Comparison of ENCODE assay signal across 21 cellular contexts in genomic region chr13:99559560-99559959, GRCh38.
"Had no signal": no experiment of that assay in that cellular context is flagged by ENCODE, and none has a peak within 500 bp of the region (broad histone marks: within the 10 kb centered on the region; RNA-seq: fewer than 3 reads in every experiment).

No MANE protein-coding gene starts in this region.

- H3K4me1 Mint-ChIP-seq: nephron progenitor cell had no signal

- H3K27me3 Mint-ChIP-seq: dendritic cell treated with granulocyte-macrophage colony-stimulating factor and Interleukin-4, amounts not matched to agents 40 ng/mL and 50 ng/mL, for 4 days; stimulated activated naive CD8-positive, alpha-beta T cell treated with anti-CD3 and anti-CD28 coated beads, Interleukin-15, amount 100 ng/mL, for 72 hours had no signal

- ATAC-seq: activated T-cell treated with anti-CD3 and anti-CD28 coated beads, Interleukin-2, amount 50 U/mL, for 4 hours; pancreas; psoas muscle; right cardiac atrium; stimulated activated naive CD8-positive, alpha-beta T cell treated with anti-CD3 and anti-CD28 coated beads, Interleukin-15, amount 100 ng/mL, for 72 hours had no signal

- H3K27ac ChIP-seq: cardiac muscle cell, left ventricle myocardium inferior, pancreas, psoas muscle, suprapubic skin, tibial nerve had no signal

- H3K4me3 Mint-ChIP-seq: activated naive CD4-positive, alpha-beta T cell treated with anti-CD3 and anti-CD28 coated beads for 36 hours; activated T-cell treated with anti-CD3 and anti-CD28 coated beads, Interleukin-2, amount 50 U/mL, for 4 hours; dendritic cell treated with granulocyte-macrophage colony-stimulating factor and Interleukin-4, amounts not matched to agents 40 ng/mL and 50 ng/mL, for 4 days; immature natural killer cell; nephron progenitor cell; stimulated activated naive CD8-positive, alpha-beta T cell treated with anti-CD3 and anti-CD28 coated beads, Interleukin-15, amount 100 ng/mL, for 72 hours had no signal

- DNase-seq: activated CD8-positive, alpha-beta memory T cell treated with anti-CD3 and anti-CD28 coated beads, Interleukin-2, amount 50 U/mL, for 4 hours; activated effector memory CD4-positive, alpha-beta T cell treated with Interleukin-2 at 50 U/mL for 16 hours; activated naive CD4-positive, alpha-beta T cell treated with anti-CD3 and anti-CD28 coated beads for 36 hours; activated T-cell treated with anti-CD3 and anti-CD28 coated beads, Interleukin-2, amount 50 U/mL, for 4 hours; effector CD8-positive, alpha-beta T cell; erythroblast; foreskin melanocyte; immature natural killer cell; kidney glomerular epithelial cell; left ventricle myocardium inferior; nephron progenitor cell; pancreas; psoas muscle; right cardiac atrium; stimulated activated CD4-positive, alpha-beta T cell treated with anti-CD3 and anti-CD28 coated beads, Interleukin-1b, Interleukin-23, amount 100 ng/mL, for 48 hours; stimulated activated naive CD8-positive, alpha-beta T cell treated with anti-CD3 and anti-CD28 coated beads, Interleukin-15, amount 100 ng/mL, for 72 hours; T-helper 9 cell had no signal

- H3K9me3 Mint-ChIP-seq: activated naive CD4-positive, alpha-beta T cell treated with anti-CD3 and anti-CD28 coated beads for 36 hours; activated T-cell treated with anti-CD3 and anti-CD28 coated beads, Interleukin-2, amount 50 U/mL, for 4 hours; dendritic cell treated with granulocyte-macrophage colony-stimulating factor and Interleukin-4, amounts not matched to agents 40 ng/mL and 50 ng/mL, for 4 days; immature natural killer cell; nephron progenitor cell; stimulated activated naive CD8-positive, alpha-beta T cell treated with anti-CD3 and anti-CD28 coated beads, Interleukin-15, amount 100 ng/mL, for 72 hours had no signal

- H3K27me3 ChIP-seq: cardiac muscle cell, pancreas, suprapubic skin, tibial nerve had no signal

- FAIRE-seq: pancreas had no signal

- H3K9me3 ChIP-seq: left ventricle myocardium inferior, pancreas, psoas muscle, suprapubic skin, tibial nerve had no signal

- H3K4me1 ChIP-seq: left ventricle myocardium inferior, pancreas, psoas muscle, suprapubic skin, tibial nerve had no signal

- H3K27ac Mint-ChIP-seq: activated naive CD4-positive, alpha-beta T cell treated with anti-CD3 and anti-CD28 coated beads for 36 hours; dendritic cell treated with granulocyte-macrophage colony-stimulating factor and Interleukin-4, amounts not matched to agents 40 ng/mL and 50 ng/mL, for 4 days; immature natural killer cell; stimulated activated naive CD8-positive, alpha-beta T cell treated with anti-CD3 and anti-CD28 coated beads, Interleukin-15, amount 100 ng/mL, for 72 hours had no signal

- H3K4me3 ChIP-seq: cardiac muscle cell, left ventricle myocardium inferior, pancreas, psoas muscle, suprapubic skin, tibial nerve had no signal
